27 cellular contexts compared by ENCODE assay signal in genomic region chr15:92745845-92746271, GRCh38.
"Had no signal": no experiment of that assay in that cellular context is flagged by ENCODE, and none has a peak within 500 bp of the region (broad histone marks: within the 10 kb centered on the region; RNA-seq: fewer than 3 reads in every experiment).

No MANE protein-coding gene starts in this region.

- H3K4me1 ChIP-seq: colonic mucosa, esophagus muscularis mucosa, foreskin keratinocyte, gastroesophageal sphincter, lower lobe of right lung, parathyroid adenoma, prostate gland, right atrium auricular region, suprapubic skin, transverse colon, upper lobe of right lung, uterus had no signal

- H3K9ac ChIP-seq: parathyroid adenoma had no signal

- H3K9me3 ChIP-seq: colonic mucosa, gastroesophageal sphincter, neutrophil, prostate gland, right atrium auricular region, suprapubic skin, transverse colon, upper lobe of right lung, uterus had no signal

- H3K27ac Mint-ChIP-seq: dendritic cell treated with granulocyte-macrophage colony-stimulating factor and Interleukin-4, amounts not matched to agents 40 ng/mL and 50 ng/mL, for 4 days; memory B cell; natural killer cell; stimulated activated naive CD8-positive, alpha-beta T cell treated with anti-CD3 and anti-CD28 coated beads, Interleukin-15, amount 100 ng/mL, for 72 hours had no signal

- DNase-seq: colonic mucosa; effector CD8-positive, alpha-beta T cell; foreskin keratinocyte; glutamatergic neuron; left ventricle myocardium superior; lower lobe of right lung; natural killer cell; stimulated activated CD4-positive, alpha-beta T cell treated with anti-CD3 and anti-CD28 coated beads, Interleukin-15, amount 100 ng/mL, for 24 hours; stimulated activated CD4-positive, alpha-beta T cell treated with anti-CD3 and anti-CD28 coated beads, Interleukin-2, amount 100 ng/mL, for 48 hours; stimulated activated CD8-positive, alpha-beta memory T cell treated with anti-CD3 and anti-CD28 coated beads, Interleukin-4, amount 100 ng/mL, for 48 hours; stimulated activated naive CD4-positive, alpha-beta T cell; stimulated activated naive CD8-positive, alpha-beta T cell treated with anti-CD3 and anti-CD28 coated beads, Interleukin-15, amount 100 ng/mL, for 72 hours; transverse colon; upper lobe of right lung; uterus had no signal

- H3K36me3 ChIP-seq: colonic mucosa, esophagus muscularis mucosa, gastroesophageal sphincter, lower lobe of right lung, neutrophil, prostate gland, right atrium auricular region, suprapubic skin, transverse colon, upper lobe of right lung, uterus had no signal

- H3K4me3 ChIP-seq: colonic mucosa, esophagus muscularis mucosa, gastroesophageal sphincter, lower lobe of right lung, prostate gland, right atrium auricular region, skin epidermis, suprapubic skin, transverse colon, upper lobe of right lung, uterus had no signal

- H3K27ac ChIP-seq: colonic mucosa, esophagus muscularis mucosa, foreskin keratinocyte, gastroesophageal sphincter, lower lobe of right lung, neutrophil, parathyroid adenoma, prostate gland, right atrium auricular region, skin epidermis, suprapubic skin, transverse colon, upper lobe of right lung, uterus had no signal

- H2AFZ ChIP-seq: parathyroid adenoma had no signal

- FAIRE-seq: endothelial cell of umbilical vein, keratinocyte had no signal

- H3K4me3 Mint-ChIP-seq: dendritic cell treated with granulocyte-macrophage colony-stimulating factor and Interleukin-4, amounts not matched to agents 40 ng/mL and 50 ng/mL, for 4 days; memory B cell; natural killer cell; stimulated activated naive CD8-positive, alpha-beta T cell treated with anti-CD3 and anti-CD28 coated beads, Interleukin-15, amount 100 ng/mL, for 72 hours had no signal

- H3K79me2 ChIP-seq: parathyroid adenoma had no signal

- H3K27me3 Mint-ChIP-seq: dendritic cell treated with granulocyte-macrophage colony-stimulating factor and Interleukin-4, amounts not matched to agents 40 ng/mL and 50 ng/mL, for 4 days; stimulated activated naive CD8-positive, alpha-beta T cell treated with anti-CD3 and anti-CD28 coated beads, Interleukin-15, amount 100 ng/mL, for 72 hours had no signal

- H3K27me3 ChIP-seq: colonic mucosa, esophagus muscularis mucosa, foreskin keratinocyte, gastroesophageal sphincter, neutrophil, right atrium auricular region, suprapubic skin, transverse colon, upper lobe of right lung, uterus had no signal

- ATAC-seq: foreskin keratinocyte; gastroesophageal sphincter; left ventricle myocardium superior; lower lobe of right lung; natural killer cell; stimulated activated naive CD8-positive, alpha-beta T cell treated with anti-CD3 and anti-CD28 coated beads, Interleukin-15, amount 100 ng/mL, for 72 hours; upper lobe of right lung had no signal

- H3K9me3 Mint-ChIP-seq: dendritic cell treated with granulocyte-macrophage colony-stimulating factor and Interleukin-4, amounts not matched to agents 40 ng/mL and 50 ng/mL, for 4 days; memory B cell; natural killer cell; stimulated activated naive CD8-positive, alpha-beta T cell treated with anti-CD3 and anti-CD28 coated beads, Interleukin-15, amount 100 ng/mL, for 72 hours had no signal

- H3K36me3 Mint-ChIP-seq: memory B cell, natural killer cell had no signal

- H3K4me1 Mint-ChIP-seq: memory B cell; natural killer cell; stimulated activated naive CD8-positive, alpha-beta T cell treated with anti-CD3 and anti-CD28 coated beads, Interleukin-15, amount 100 ng/mL, for 72 hours had no signal
